Comparison of ENCODE assay signal across 1 cellular context in the genomic region with DNA sequence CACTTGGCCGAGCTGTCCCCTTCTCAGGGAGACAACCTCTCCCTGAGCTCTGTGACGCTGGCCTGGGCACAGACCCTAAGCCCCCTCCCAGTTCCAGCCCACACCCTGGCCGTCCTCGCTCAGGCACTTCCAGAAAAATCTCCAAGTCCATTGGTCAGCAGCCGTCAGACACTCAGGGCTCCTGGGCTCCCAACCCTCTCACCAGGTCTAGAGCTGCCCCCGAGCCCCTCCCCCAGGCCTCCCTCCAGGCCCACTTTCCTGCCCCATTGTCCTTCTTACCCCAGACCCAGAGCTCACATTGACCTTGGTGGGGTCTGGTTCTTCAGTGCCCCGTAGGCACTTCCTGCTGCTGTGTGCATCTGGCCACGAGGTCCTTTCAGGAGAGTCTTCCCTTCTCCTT.
TF ChIP-seq lines count a peak whose summit lies in the region.

No MANE protein-coding gene starts in this region.

TF ChIP-seq in endothelial cell of umbilical vein, 7 proteins besides CTCF, POLR2A, EP300 and RAD21 (continued from another document):
- no peak for TF ChIP-seq MYC (IDR thresholded peaks at IDR 0.05; ENCODE audit: low read depth, low read length)
- TF ChIP-seq JUN (IDR thresholded peaks at IDR 0.05; ENCODE audit: borderline replicate concordance, insufficient read depth, insufficient read length, low read depth): no peak
- TF ChIP-seq GATA2 (IDR thresholded peaks at IDR 0.05; ENCODE audit: insufficient read depth, insufficient read length, low read depth, low read length): no peak
- no peak for TF ChIP-seq POLR2AphosphoS5 (IDR thresholded peaks at IDR 0.05; ENCODE audit: insufficient read depth, low read depth, low read length)
- no peak for TF ChIP-seq EZH2 (IDR thresholded peaks at IDR 0.05; ENCODE audit: borderline replicate concordance, low read depth, low read length, severe bottlenecking)
- TF ChIP-seq FOS (IDR thresholded peaks at IDR 0.05; ENCODE audit: borderline replicate concordance, insufficient read depth, low read length): no peak
